Comparison of ENCODE assay signal across 1 cellular context in genomic region chr10:4663162-4663992, GRCh38.
A peak's percentile ranks its signal among the peaks of the same experiment; 100 is the strongest.
TF ChIP-seq lines count a peak whose summit lies in the region.

No MANE protein-coding gene starts in this region.

TF ChIP-seq in HepG2, 621 proteins besides CTCF, POLR2A, EP300 and RAD21 (continued from another document):
- TF ChIP-seq PAXIP1 (CRISPR knock-in tag; conservative IDR thresholded peaks at IDR 0.05) (no peak; the same call in 1 of the 2 replicates), GRHL1 (CRISPR knock-in tag; conservative IDR thresholded peaks at IDR 0.05) (no peak), HDAC6 (IDR thresholded peaks at IDR 0.05; ENCODE audit: low read depth, low read length) (no peak), SKI (IDR thresholded peaks at IDR 0.05; ENCODE audit: partially characterized antibody) (peak; percentile 43), FOXP4 (CRISPR knock-in tag; IDR thresholded peaks at IDR 0.05) (peak; percentile 69), TBX2 (CRISPR knock-in tag; IDR thresholded peaks at IDR 0.05; ENCODE audit: borderline replicate concordance) (no peak), ZNF790 (CRISPR knock-in tag; IDR thresholded peaks at IDR 0.05; ENCODE audit: borderline replicate concordance) (no peak), ZNF609 (CRISPR knock-in tag; IDR thresholded peaks at IDR 0.05; ENCODE audit: borderline replicate concordance) (no peak), RBM22 (optimal IDR thresholded peaks at IDR 0.05; ENCODE audit: low read length) (no peak), ZFP41 (CRISPR knock-in tag; IDR thresholded peaks at IDR 0.05; ENCODE audit: borderline replicate concordance) (no peak), ONECUT2 (CRISPR knock-in tag; IDR thresholded peaks at IDR 0.05) (no peak), ZFP1 (CRISPR knock-in tag; IDR thresholded peaks at IDR 0.05) (peak; percentile 59; the same call in 1 of the 2 replicates)
